ENCODE assay signal across 1 cellular context in the genomic region with DNA sequence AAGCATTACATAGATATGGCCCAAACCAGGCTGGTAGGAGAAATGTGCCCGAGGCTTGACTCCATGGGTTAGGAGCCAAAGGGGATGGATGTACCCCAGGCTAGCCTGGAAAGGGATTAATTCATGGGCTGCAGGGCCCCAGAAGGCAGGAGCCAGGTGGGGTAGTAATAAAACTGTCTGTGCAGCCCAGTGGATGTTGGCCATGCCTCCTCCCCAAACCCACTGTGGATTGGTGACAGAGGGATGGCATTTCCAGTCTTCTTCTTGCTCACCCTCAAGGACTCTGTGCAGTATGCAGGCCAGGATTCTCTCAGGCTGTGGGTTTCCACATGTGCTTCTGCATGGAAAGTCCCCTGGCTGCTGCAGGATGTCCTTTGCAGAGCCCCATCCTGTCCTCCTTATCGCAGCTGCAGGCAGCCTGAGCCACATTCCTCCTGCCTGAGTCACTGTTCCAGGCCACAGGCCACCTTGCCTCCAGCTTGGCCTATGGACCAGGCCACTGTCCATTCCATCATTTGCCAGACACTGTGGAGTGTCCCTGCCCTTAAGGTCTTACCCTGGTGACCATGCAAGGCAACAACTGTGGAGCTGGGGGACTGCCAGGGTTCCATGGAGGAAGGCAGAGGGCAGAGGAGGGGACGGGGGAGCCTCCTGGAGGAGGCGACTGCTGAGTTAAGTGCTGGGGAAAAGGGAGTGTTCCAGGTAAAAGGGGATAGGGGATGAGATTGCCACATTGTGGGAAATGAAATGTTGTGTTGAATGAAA.
TF ChIP-seq lines count a peak whose summit lies in the region.

No MANE protein-coding gene starts in this region.

TF ChIP-seq in GM12878, 131 proteins besides CTCF, POLR2A, EP300 and RAD21 (continued from another document):
- TF ChIP-seq, protein P1, sequence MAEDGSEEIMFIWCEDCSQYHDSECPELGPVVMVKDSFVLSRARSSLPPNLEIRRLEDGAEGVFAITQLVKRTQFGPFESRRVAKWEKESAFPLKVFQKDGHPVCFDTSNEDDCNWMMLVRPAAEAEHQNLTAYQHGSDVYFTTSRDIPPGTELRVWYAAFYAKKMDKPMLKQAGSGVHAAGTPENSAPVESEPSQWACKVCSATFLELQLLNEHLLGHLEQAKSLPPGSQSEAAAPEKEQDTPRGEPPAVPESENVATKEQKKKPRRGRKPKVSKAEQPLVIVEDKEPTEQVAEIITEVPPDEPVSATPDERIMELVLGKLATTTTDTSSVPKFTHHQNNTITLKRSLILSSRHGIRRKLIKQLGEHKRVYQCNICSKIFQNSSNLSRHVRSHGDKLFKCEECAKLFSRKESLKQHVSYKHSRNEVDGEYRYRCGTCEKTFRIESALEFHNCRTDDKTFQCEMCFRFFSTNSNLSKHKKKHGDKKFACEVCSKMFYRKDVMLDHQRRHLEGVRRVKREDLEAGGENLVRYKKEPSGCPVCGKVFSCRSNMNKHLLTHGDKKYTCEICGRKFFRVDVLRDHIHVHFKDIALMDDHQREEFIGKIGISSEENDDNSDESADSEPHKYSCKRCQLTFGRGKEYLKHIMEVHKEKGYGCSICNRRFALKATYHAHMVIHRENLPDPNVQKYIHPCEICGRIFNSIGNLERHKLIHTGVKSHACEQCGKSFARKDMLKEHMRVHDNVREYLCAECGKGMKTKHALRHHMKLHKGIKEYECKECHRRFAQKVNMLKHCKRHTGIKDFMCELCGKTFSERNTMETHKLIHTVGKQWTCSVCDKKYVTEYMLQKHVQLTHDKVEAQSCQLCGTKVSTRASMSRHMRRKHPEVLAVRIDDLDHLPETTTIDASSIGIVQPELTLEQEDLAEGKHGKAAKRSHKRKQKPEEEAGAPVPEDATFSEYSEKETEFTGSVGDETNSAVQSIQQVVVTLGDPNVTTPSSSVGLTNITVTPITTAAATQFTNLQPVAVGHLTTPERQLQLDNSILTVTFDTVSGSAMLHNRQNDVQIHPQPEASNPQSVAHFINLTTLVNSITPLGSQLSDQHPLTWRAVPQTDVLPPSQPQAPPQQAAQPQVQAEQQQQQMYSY (CRISPR knock-in tag; IDR thresholded peaks at IDR 0.05): no peak
- TF ChIP-seq SUZ12 (IDR thresholded peaks at IDR 0.05; ENCODE audit: unreplicated experiment) (no peak), ASH2L (IDR thresholded peaks at IDR 0.05; ENCODE audit: borderline replicate concordance, low read depth) (no peak), BCL3 (IDR thresholded peaks at IDR 0.05; ENCODE audit: borderline replicate concordance, insufficient read depth, low read depth, low read length, poor library complexity, severe bottlenecking) (no peak), NR2F1 (conservative IDR thresholded peaks at IDR 0.05) (no peak), POU2F2 (IDR thresholded peaks at IDR 0.05; ENCODE audit: borderline replicate concordance, low read depth, low read length) (0 out of 3 replicates have a peak, but pooled peaks have one; percentile 15), TCF7 (IDR thresholded peaks at IDR 0.05; ENCODE audit: borderline replicate concordance) (no peak), EED (IDR thresholded peaks at IDR 0.05; ENCODE audit: low read depth) (peak; percentile 67), RBBP5 (conservative IDR thresholded peaks at IDR 0.05) (no peak), HDAC6 (IDR thresholded peaks at IDR 0.05; ENCODE audit: unreplicated experiment) (no peak), SMAD5 (IDR thresholded peaks at IDR 0.05; ENCODE audit: low read depth) (no peak), ZNF384 (IDR thresholded peaks at IDR 0.05; ENCODE audit: borderline replicate concordance, low read depth, low read length) (no peak), GATAD2B (conservative IDR thresholded peaks at IDR 0.05; ENCODE audit: low read depth) (no peak), IKZF1 (conservative IDR thresholded peaks at IDR 0.05) (peak; percentile 39), RELA (IDR thresholded peaks at IDR 0.05; ENCODE audit: borderline replicate concordance, partially characterized antibody) (no peak), TCF12 (IDR thresholded peaks at IDR 0.05; ENCODE audit: low read depth, low read length) (0 out of 2 replicates have a peak, but pooled peaks have one; percentile 31), KLF5 (IDR thresholded peaks at IDR 0.05; ENCODE audit: partially characterized antibody) (no peak), CEBPZ (IDR thresholded peaks at IDR 0.05; ENCODE audit: low read depth, low read length) (no peak), SPI1 (IDR thresholded peaks at IDR 0.05; ENCODE audit: borderline replicate concordance, insufficient read depth, low read depth, low read length) (no peak), ATF7 (IDR thresholded peaks at IDR 0.05; ENCODE audit: low read depth) (no peak), ZBTB33 (IDR thresholded peaks at IDR 0.05) (no peak)
- TF ChIP-seq, protein P2, sequence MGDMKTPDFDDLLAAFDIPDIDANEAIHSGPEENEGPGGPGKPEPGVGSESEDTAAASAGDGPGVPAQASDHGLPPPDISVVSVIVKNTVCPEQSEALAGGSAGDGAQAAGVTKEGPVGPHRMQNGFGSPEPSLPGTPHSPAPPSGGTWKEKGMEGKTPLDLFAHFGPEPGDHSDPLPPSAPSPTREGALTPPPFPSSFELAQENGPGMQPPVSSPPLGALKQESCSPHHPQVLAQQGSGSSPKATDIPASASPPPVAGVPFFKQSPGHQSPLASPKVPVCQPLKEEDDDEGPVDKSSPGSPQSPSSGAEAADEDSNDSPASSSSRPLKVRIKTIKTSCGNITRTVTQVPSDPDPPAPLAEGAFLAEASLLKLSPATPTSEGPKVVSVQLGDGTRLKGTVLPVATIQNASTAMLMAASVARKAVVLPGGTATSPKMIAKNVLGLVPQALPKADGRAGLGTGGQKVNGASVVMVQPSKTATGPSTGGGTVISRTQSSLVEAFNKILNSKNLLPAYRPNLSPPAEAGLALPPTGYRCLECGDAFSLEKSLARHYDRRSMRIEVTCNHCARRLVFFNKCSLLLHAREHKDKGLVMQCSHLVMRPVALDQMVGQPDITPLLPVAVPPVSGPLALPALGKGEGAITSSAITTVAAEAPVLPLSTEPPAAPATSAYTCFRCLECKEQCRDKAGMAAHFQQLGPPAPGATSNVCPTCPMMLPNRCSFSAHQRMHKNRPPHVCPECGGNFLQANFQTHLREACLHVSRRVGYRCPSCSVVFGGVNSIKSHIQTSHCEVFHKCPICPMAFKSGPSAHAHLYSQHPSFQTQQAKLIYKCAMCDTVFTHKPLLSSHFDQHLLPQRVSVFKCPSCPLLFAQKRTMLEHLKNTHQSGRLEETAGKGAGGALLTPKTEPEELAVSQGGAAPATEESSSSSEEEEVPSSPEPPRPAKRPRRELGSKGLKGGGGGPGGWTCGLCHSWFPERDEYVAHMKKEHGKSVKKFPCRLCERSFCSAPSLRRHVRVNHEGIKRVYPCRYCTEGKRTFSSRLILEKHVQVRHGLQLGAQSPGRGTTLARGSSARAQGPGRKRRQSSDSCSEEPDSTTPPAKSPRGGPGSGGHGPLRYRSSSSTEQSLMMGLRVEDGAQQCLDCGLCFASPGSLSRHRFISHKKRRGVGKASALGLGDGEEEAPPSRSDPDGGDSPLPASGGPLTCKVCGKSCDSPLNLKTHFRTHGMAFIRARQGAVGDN (IDR thresholded peaks at IDR 0.05): peak; percentile 51; the same call in 1 of the 2 replicates
- TF ChIP-seq, protein P3, sequence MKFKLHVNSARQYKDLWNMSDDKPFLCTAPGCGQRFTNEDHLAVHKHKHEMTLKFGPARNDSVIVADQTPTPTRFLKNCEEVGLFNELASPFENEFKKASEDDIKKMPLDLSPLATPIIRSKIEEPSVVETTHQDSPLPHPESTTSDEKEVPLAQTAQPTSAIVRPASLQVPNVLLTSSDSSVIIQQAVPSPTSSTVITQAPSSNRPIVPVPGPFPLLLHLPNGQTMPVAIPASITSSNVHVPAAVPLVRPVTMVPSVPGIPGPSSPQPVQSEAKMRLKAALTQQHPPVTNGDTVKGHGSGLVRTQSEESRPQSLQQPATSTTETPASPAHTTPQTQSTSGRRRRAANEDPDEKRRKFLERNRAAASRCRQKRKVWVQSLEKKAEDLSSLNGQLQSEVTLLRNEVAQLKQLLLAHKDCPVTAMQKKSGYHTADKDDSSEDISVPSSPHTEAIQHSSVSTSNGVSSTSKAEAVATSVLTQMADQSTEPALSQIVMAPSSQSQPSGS (IDR thresholded peaks at IDR 0.05; ENCODE audit: low read length): no peak
- TF ChIP-seq, protein P4, sequence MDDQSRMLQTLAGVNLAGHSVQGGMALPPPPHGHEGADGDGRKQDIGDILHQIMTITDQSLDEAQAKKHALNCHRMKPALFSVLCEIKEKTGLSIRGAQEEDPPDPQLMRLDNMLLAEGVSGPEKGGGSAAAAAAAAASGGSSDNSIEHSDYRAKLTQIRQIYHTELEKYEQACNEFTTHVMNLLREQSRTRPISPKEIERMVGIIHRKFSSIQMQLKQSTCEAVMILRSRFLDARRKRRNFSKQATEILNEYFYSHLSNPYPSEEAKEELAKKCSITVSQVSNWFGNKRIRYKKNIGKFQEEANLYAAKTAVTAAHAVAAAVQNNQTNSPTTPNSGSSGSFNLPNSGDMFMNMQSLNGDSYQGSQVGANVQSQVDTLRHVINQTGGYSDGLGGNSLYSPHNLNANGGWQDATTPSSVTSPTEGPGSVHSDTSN (IDR thresholded peaks at IDR 0.05; ENCODE audit: insufficient replicate concordance, low read depth, low read length): no peak
